ENCODE assay signal across 9 cellular contexts in genomic region chr17:16417896-16418683, GRCh38. TPM values are rescaled to one million over a fixed set of nuclear protein-coding genes. Genes with fewer than 3 reads are reported as not detected.
DNase-seq lines count a peak whose midpoint lies in the region; ATAC-seq and TF ChIP-seq lines count a peak whose summit lies in the region.
"Had no signal": no experiment of that assay in that cellular context is flagged by ENCODE, and none has a peak within 500 bp of the region (broad histone marks: within the 10 kb centered on the region; RNA-seq: fewer than 3 reads in every experiment).

No MANE protein-coding gene starts in this region.

- H3K79me2 ChIP-seq in PC-3 (ENCODE audit: low read length), result no peaks in the 10 kb centered on the region

- TF ChIP-seq CTCF in GM10266 (IDR thresholded peaks at IDR 0.05; ENCODE audit: control insufficient read depth, insufficient read depth, low read depth, missing control alignments) (no peak), PC-3 (conservative IDR thresholded peaks at IDR 0.05; ENCODE audit: low read depth, low read length) (no peak), esophagus muscularis mucosa (IDR thresholded peaks at IDR 0.05) (no peak)

- WGBS in esophagus muscularis mucosa, result 73% methylated on average over 7 of the region's 7 CpGs

- no TSS peak for BruUV-seq in PC-3 (replicated peaks; lab: Mats Ljungman, UMichigan)

- H3K27me3 ChIP-seq in PC-3 (ENCODE audit: low read length) (no peaks in the 10 kb centered on the region), esophagus muscularis mucosa (peaks cover 0 to 6% (median 0%) of the 10 kb centered on the region in 4 donors), skeletal muscle satellite cell (ENCODE audit: control insufficient read depth, insufficient read depth, low read length) (no peaks in the 10 kb centered on the region)

- DNase-seq in GM10266 (ENCODE audit: extremely low spot score), result peak; percentile 1
- peak; percentile 37 for DNase-seq in PC-3
- DNase-seq in esophagus muscularis mucosa (ENCODE audit: extremely low spot score), result no peak
- DNase-seq in NCI-H1092 treated with DMSO at 0.1 percent for 48 hours (lab: John Stamatoyannopoulos, UW), result no peak
- DNase-seq in GM19238 (ENCODE audit: insufficient read length, low spot score), result no peak
- DNase-seq in NCI-H2171 treated with DMSO at 0.1 percent for 48 hours (lab: John Stamatoyannopoulos, UW), result no peak

- CTCF ChIA-PET in PC-3 (lab: Charles Lee), result no interaction called here

- TF ChIP-seq EP300 in esophagus muscularis mucosa (IDR thresholded peaks at IDR 0.05), result no peak

- POLR2A ChIA-PET in PC-3 (lab: Charles Lee; ENCODE audit: unreplicated experiment), result no interaction called here

- H3K4me2 ChIP-seq in PC-3 (ENCODE audit: low read length), result no peak overlapping the region
- peak overlapping the region; percentile 84 for H3K4me2 ChIP-seq in skeletal muscle satellite cell (ENCODE audit: low read length)
- H3K4me2 ChIP-seq: KMS-11 had no signal

- no peak overlapping the region for H3K4me3 ChIP-seq in PC-3 (ENCODE audit: low read length)
- H3K4me3 ChIP-seq in esophagus muscularis mucosa, result no peak overlapping the region
- peak overlapping the region; percentile 20 for H3K4me3 ChIP-seq in skeletal muscle satellite cell (ENCODE audit: low read length)

- no peaks in the 10 kb centered on the region for H4K20me1 ChIP-seq in PC-3 (ENCODE audit: low read length)

- peak overlapping the region; percentile 85; the same call in 1 of the 2 replicates for H3K27ac ChIP-seq in PC-3 (ENCODE audit: low read length)
- H3K27ac ChIP-seq in esophagus muscularis mucosa (replicated peaks in 1 of 4), result peak overlapping the region; percentile 59 to 80 (median 70)
- H3K27ac ChIP-seq: KMS-11 had no signal

- no peaks in the 10 kb centered on the region for H3K9me2 ChIP-seq in PC-3 (replicated peaks; ENCODE audit: low read length)

- peaks cover 31% of the 10 kb centered on the region for H3K4me1 ChIP-seq in PC-3 (ENCODE audit: insufficient read depth, low read length)
- H3K4me1 ChIP-seq in esophagus muscularis mucosa, result peaks cover 13 to 50% (median 42%) of the 10 kb centered on the region in 4 donors
- peaks cover 50% of the 10 kb centered on the region for H3K4me1 ChIP-seq in skeletal muscle satellite cell (ENCODE audit: control insufficient read depth, insufficient read depth, low read length)

- no peak overlapping the region for H3K9ac ChIP-seq in PC-3 (ENCODE audit: low read length)
- peak overlapping the region; percentile 24 for H3K9ac ChIP-seq in skeletal muscle satellite cell (ENCODE audit: low read depth, low read length)
- H3K9ac ChIP-seq: KMS-11 had no signal

- TF ChIP-seq POLR2A in esophagus muscularis mucosa (IDR thresholded peaks at IDR 0.05; ENCODE audit: low read depth), result no peak

- peaks cover 7% of the 10 kb centered on the region for H3F3A ChIP-seq in PC-3 (ENCODE audit: low read length, unreplicated experiment)

- H3K36me3 ChIP-seq in PC-3 (ENCODE audit: low read depth, low read length), result no peaks in the 10 kb centered on the region
- H3K36me3 ChIP-seq in esophagus muscularis mucosa, result peaks cover 0 to 38% (median 13%) of the 10 kb centered on the region in 4 donors
- peaks cover 37% of the 10 kb centered on the region for H3K36me3 ChIP-seq in skeletal muscle satellite cell (ENCODE audit: insufficient read depth, low read length)

- intact Hi-C loops in PC-3 (cut with micrococcal nuclease), result no loop called here
- intact Hi-C loops in esophagus muscularis mucosa (cut with DNase I), result no loop called here

- ATAC-seq in PC-3, result no peak
- ATAC-seq in GM19035 (IDR thresholded peaks at IDR 0.05; ENCODE audit: unreplicated experiment), result no peak

- no peak overlapping the region for H2AFZ ChIP-seq in PC-3 (ENCODE audit: low read length)

- H3K9me3 ChIP-seq in PC-3 (ENCODE audit: low read length) (no peaks in the 10 kb centered on the region), esophagus muscularis mucosa (no peaks in the 10 kb centered on the region), skeletal muscle satellite cell (replicated peaks; ENCODE audit: low read length) (no peaks in the 10 kb centered on the region)

RNA-seq across cellular contexts. Expression of gene TRPV2, which starts 2.7 kb away (rescaled TPM):
- total RNA-seq in PC-3 (2014; rRNA removed) (0.69 and 1.9 TPM in 2 replicates), esophagus muscularis mucosa (10 to 100 TPM; 11.3 to 19.1 (median 17.7) TPM)
- 59.8 and 117 TPM in 2 replicates for total RNA-seq in skeletal muscle satellite cell (2012; rRNA removed)

RNA-seq across cellular contexts. Expression of gene UBB, which starts 37.2 kb away (rescaled TPM):
- 2,112 and 2,970 TPM in 2 replicates for total RNA-seq in PC-3 (2014; rRNA removed)
- 1,000 to 10,000 TPM in 2 of 4 donors, 100 to 1,000 TPM in 2; 713 to 1,130 (median 983) TPM for total RNA-seq in esophagus muscularis mucosa
- total RNA-seq in skeletal muscle satellite cell (2012; rRNA removed), result 1,088 and 1,189 TPM in 2 replicates

Comparison
In these comparisons a context has a peak if more than half of its experiments do, and no peak if none do; other contexts are left out.
1. DNase-seq: peak in GM10266 (single experiment) and PC-3 (single experiment); none in esophagus muscularis mucosa (single experiment), NCI-H1092 treated with DMSO at 0.1 percent for 48 hours (single experiment), GM19238 (single experiment) and NCI-H2171 treated with DMSO at 0.1 percent for 48 hours (single experiment).